In genomic region chr9:107927276-107927675, GRCh38 we compare ENCODE assay signal across 32 cellular contexts.
"Had no signal": no experiment of that assay in that cellular context is flagged by ENCODE, and none has a peak within 500 bp of the region (broad histone marks: within the 10 kb centered on the region; RNA-seq: fewer than 3 reads in every experiment).

No MANE protein-coding gene starts in this region.

- H3K27me3 Mint-ChIP-seq: activated CD4-positive, alpha-beta memory T cell treated with anti-CD3 and anti-CD28 coated beads, Interleukin-2, amount 10 ng/mL, durations not matched to agents 7 days and 5 days; activated CD4-positive, alpha-beta T cell treated with anti-CD3 and anti-CD28 coated beads for 36 hours; activated CD4-positive, alpha-beta T cell treated with anti-CD3 and anti-CD28 coated beads, Interleukin-2, amount 10 ng/mL, durations not matched to agents 7 days and 5 days; activated naive CD8-positive, alpha-beta T cell; activated T-helper 17 cell treated with anti-CD3 and anti-CD28 coated beads, Interleukin-2, amount 50 U/mL, for 72 hours; central memory CD8-positive, alpha-beta T cell; dendritic cell treated with granulocyte-macrophage colony-stimulating factor and Interleukin-4, amounts not matched to agents 40 ng/mL and 50 ng/mL, for 4 days; T-helper 17 cell had no signal

- H3K36me3 Mint-ChIP-seq: activated naive CD8-positive, alpha-beta T cell had no signal

- H3K27ac ChIP-seq: brain microvascular endothelial cell, coronary artery, dorsolateral prefrontal cortex had no signal

- H3K27ac Mint-ChIP-seq: activated CD4-positive, alpha-beta memory T cell treated with anti-CD3 and anti-CD28 coated beads, Interleukin-2, amount 10 ng/mL, durations not matched to agents 7 days and 5 days; activated CD4-positive, alpha-beta T cell treated with anti-CD3 and anti-CD28 coated beads for 36 hours; activated CD4-positive, alpha-beta T cell treated with anti-CD3 and anti-CD28 coated beads, Interleukin-2, amount 10 ng/mL, durations not matched to agents 7 days and 5 days; activated naive CD8-positive, alpha-beta T cell; activated T-helper 17 cell treated with anti-CD3 and anti-CD28 coated beads, Interleukin-2, amount 50 U/mL, for 72 hours; dendritic cell treated with granulocyte-macrophage colony-stimulating factor and Interleukin-4, amounts not matched to agents 40 ng/mL and 50 ng/mL, for 4 days; endodermal cell; T-helper 17 cell; T-helper 2 cell treated with Interferon-gamma antibody and Interleukin-4, amounts not matched to agents 5 μg/mL and 100 μg/mL, for 36 hours had no signal

- FAIRE-seq: astrocyte, bronchial epithelial cell, frontal cortex had no signal

- H3K27me3 ChIP-seq: brain microvascular endothelial cell, dorsolateral prefrontal cortex had no signal

- H3K9me3 Mint-ChIP-seq: activated CD4-positive, alpha-beta T cell treated with anti-CD3 and anti-CD28 coated beads, Interleukin-2, amount 10 ng/mL, durations not matched to agents 7 days and 5 days had no signal

- ATAC-seq: activated CD4-positive, alpha-beta T cell treated with anti-CD3 and anti-CD28 coated beads for 36 hours; activated T-cell treated with anti-CD3 and anti-CD28 coated beads, Interleukin-2, amount 50 U/mL, for 4 hours; activated T-helper 17 cell treated with anti-CD3 and anti-CD28 coated beads, Interleukin-2, amount 50 U/mL, for 72 hours; esophagus mucosa; T-helper 17 cell had no signal

- H3K4me3 ChIP-seq: coronary artery, dorsolateral prefrontal cortex had no signal

- H3K36me3 ChIP-seq: brain microvascular endothelial cell had no signal

- H3K4me3 Mint-ChIP-seq: activated CD4-positive, alpha-beta memory T cell treated with anti-CD3 and anti-CD28 coated beads, Interleukin-2, amount 10 ng/mL, durations not matched to agents 7 days and 5 days; activated CD4-positive, alpha-beta T cell treated with anti-CD3 and anti-CD28 coated beads for 36 hours; activated CD4-positive, alpha-beta T cell treated with anti-CD3 and anti-CD28 coated beads, Interleukin-2, amount 10 ng/mL, durations not matched to agents 7 days and 5 days; activated naive CD8-positive, alpha-beta T cell; activated T-cell treated with anti-CD3 and anti-CD28 coated beads, Interleukin-2, amount 50 U/mL, for 4 hours; activated T-helper 17 cell treated with anti-CD3 and anti-CD28 coated beads, Interleukin-2, amount 50 U/mL, for 72 hours; central memory CD8-positive, alpha-beta T cell; dendritic cell treated with granulocyte-macrophage colony-stimulating factor and Interleukin-4, amounts not matched to agents 40 ng/mL and 50 ng/mL, for 4 days; endodermal cell; T-helper 17 cell; T-helper 2 cell treated with Interferon-gamma antibody and Interleukin-4, amounts not matched to agents 5 μg/mL and 100 μg/mL, for 36 hours had no signal

- DNase-seq: activated CD4-positive, alpha-beta memory T cell treated with anti-CD3 and anti-CD28 coated beads, Interleukin-2, amount 10 ng/mL, durations not matched to agents 7 days and 5 days; activated CD4-positive, alpha-beta T cell treated with anti-CD3 and anti-CD28 coated beads for 36 hours; activated CD4-positive, alpha-beta T cell treated with anti-CD3 and anti-CD28 coated beads, Interleukin-2, amount 10 ng/mL, durations not matched to agents 7 days and 5 days; activated CD4-positive, alpha-beta T cell treated with anti-CD3 and anti-CD28 coated beads, Interleukin-2, amount 50 U/mL, for 4 hours; activated CD4-positive, CD25-positive, alpha-beta regulatory T cell; activated CD4-positive, CD25-positive, alpha-beta regulatory T cell treated with anti-CD3 and anti-CD28 coated beads, Interleukin-2, amount 50 U/mL, for 72 hours; activated CD8-positive, alpha-beta memory T cell treated with anti-CD3 and anti-CD28 coated beads for 24 hours; activated effector memory CD4-positive, alpha-beta T cell treated with Interleukin-2 at 50 U/mL for 16 hours; activated gamma-delta T cell treated with Interleukin-2 at 50 U/mL for 16 hours; activated naive CD4-positive, alpha-beta T cell treated with anti-CD3 and anti-CD28 coated beads, Interleukin-2, amount 50 U/mL, for 16 hours; activated naive CD4-positive, alpha-beta T cell treated with Interleukin-2 at 50 U/mL for 16 hours; activated T-cell treated with anti-CD3 and anti-CD28 coated beads, Interleukin-2, amount 50 U/mL, for 4 hours; amniotic stem cell; anterior cingulate cortex; brain microvascular endothelial cell; dorsolateral prefrontal cortex; effector memory CD4-positive, alpha-beta T cell; endodermal cell; head of caudate nucleus; T-helper 1 cell; T-helper 17 cell; T1000 had no signal

- H3K4me1 Mint-ChIP-seq: activated CD4-positive, alpha-beta memory T cell treated with anti-CD3 and anti-CD28 coated beads, Interleukin-2, amount 10 ng/mL, durations not matched to agents 7 days and 5 days; activated CD4-positive, alpha-beta T cell treated with anti-CD3 and anti-CD28 coated beads for 36 hours; activated CD4-positive, alpha-beta T cell treated with anti-CD3 and anti-CD28 coated beads, Interleukin-2, amount 10 ng/mL, durations not matched to agents 7 days and 5 days; activated T-helper 17 cell treated with anti-CD3 and anti-CD28 coated beads, Interleukin-2, amount 50 U/mL, for 72 hours; central memory CD8-positive, alpha-beta T cell; T-helper 17 cell had no signal
